ENCODE assay signal across 35 cellular contexts in genomic region chrX:126030021-126030420, GRCh38.
"Had no signal": no experiment of that assay in that cellular context is flagged by ENCODE, and none has a peak within 500 bp of the region (broad histone marks: within the 10 kb centered on the region; RNA-seq: fewer than 3 reads in every experiment).

No MANE protein-coding gene starts in this region.

- H3K36me3 ChIP-seq: MG63 had no signal

- H3K27me3 ChIP-seq: MG63 had no signal

- DNase-seq: Karpas-422, Kasumi-1, MG63, MM.1S, MV-4-11, NCI-H1048, NCI-H1092, NCI-H1092 treated with DMSO at 0.1 percent for 48 hours, NCI-H1105, NCI-H1105 treated with DMSO at 0.1 percent for 48 hours, NCI-H1417, NCI-H1417 treated with DMSO at 0.1 percent for 48 hours, NCI-H1436, NCI-H1436 treated with DMSO at 0.1 percent for 48 hours, NCI-H146, NCI-H1694, NCI-H1694 treated with DMSO at 0.1 percent for 48 hours, NCI-H187, NCI-H187 treated with DMSO at 0.1 percent for 48 hours, NCI-H1930, NCI-H2029, NCI-H2029 treated with DMSO at 0.1 percent for 48 hours, NCI-H2081, NCI-H2081 treated with DMSO at 0.1 percent for 48 hours, NCI-H2107, NCI-H2171, NCI-H2171 treated with DMSO at 0.1 percent for 48 hours, NCI-H2227 treated with DMSO at 0.1 percent for 48 hours, NCI-H226, NCI-H345, NCI-H446, NCI-H446 treated with DMSO at 0.1 percent for 48 hours, NCI-H510A, NCI-H510A treated with DMSO at 0.1 percent for 48 hours, NCI-H524 had no signal

- H3K4me3 ChIP-seq: MG63 had no signal

- H3K9me3 ChIP-seq: MG63 had no signal
